ENCODE assay signal across 18 cellular contexts in genomic region chr6:129102741-129103140, GRCh38.
DNase-seq lines count a peak whose midpoint lies in the region; ATAC-seq and TF ChIP-seq lines count a peak whose summit lies in the region.
"Had no signal": no experiment of that assay in that cellular context is flagged by ENCODE, and none has a peak within 500 bp of the region (broad histone marks: within the 10 kb centered on the region; RNA-seq: fewer than 3 reads in every experiment).

No MANE protein-coding gene starts in this region.

- DNase-seq in SK-N-DZ (ENCODE audit: low spot score) (peak; percentile 64), foreskin fibroblast (peak; percentile 16 to 25), myocyte (ENCODE audit: low read depth) (peak; percentile 94), thoracic aorta (ENCODE audit: low spot score) (no peak), NCI-H510A (lab: John Stamatoyannopoulos, UW) (no peak)
- DNase-seq in effector CD8-positive, alpha-beta T cell (lab: John Stamatoyannopoulos, UW): no peak
- DNase-seq in stimulated activated CD4-positive, alpha-beta T cell treated with anti-CD3 and anti-CD28 coated beads, Interleukin-2, amount 100 ng/mL, for 24 hours: no peak
- no peak for DNase-seq in naive thymus-derived CD4-positive, alpha-beta T cell
- DNase-seq: activated CD8-positive, alpha-beta T cell treated with anti-CD3 and anti-CD28 coated beads for 36 hours; activated naive CD8-positive, alpha-beta T cell treated with anti-CD3 and anti-CD28 coated beads, Interleukin-2, amount 50 U/mL, for 24 hours; GDM1; hippocampal formation; KBM-7; NCI-H1048; NCI-H82 had no signal

- peaks cover 0 to 4% (median 0%) of the 10 kb centered on the region in 5 donors for H3K27me3 Mint-ChIP-seq in naive thymus-derived CD4-positive, alpha-beta T cell
- H3K27me3 Mint-ChIP-seq: B cell had no signal

- H3K4me1 ChIP-seq in thoracic aorta (ENCODE audit: control insufficient read depth in 1 of 2, low read depth in 2 of 2): peaks cover 0 to 16% of the 10 kb centered on the region in 2 donors
- no peaks in the 10 kb centered on the region for H3K4me1 ChIP-seq in naive thymus-derived CD4-positive, alpha-beta T cell (ENCODE audit: control insufficient read depth in 2 of 2, insufficient read depth in 2 of 2, low read length in 2 of 2)
- H3K4me1 ChIP-seq: prostate gland had no signal

- no peak for TF ChIP-seq CTCF in foreskin fibroblast (IDR thresholded peaks at IDR 0.05; ENCODE audit: low read depth, low read length)
- no peak for TF ChIP-seq CTCF in thoracic aorta (IDR thresholded peaks at IDR 0.05)

- POLR2A ChIA-PET in naive thymus-derived CD4-positive, alpha-beta T cell (lab: Charles Lee): no interaction called here

- H3K4me1 Mint-ChIP-seq in naive thymus-derived CD4-positive, alpha-beta T cell: no peaks in the 10 kb centered on the region
- H3K4me1 Mint-ChIP-seq: activated naive CD8-positive, alpha-beta T cell treated with anti-CD3 and anti-CD28 coated beads, Interleukin-2, amount 50 U/mL, for 24 hours had no signal

- no peaks in the 10 kb centered on the region for H3K36me3 ChIP-seq in thoracic aorta
- H3K36me3 ChIP-seq in naive thymus-derived CD4-positive, alpha-beta T cell (ENCODE audit: control insufficient read depth in 2 of 3, insufficient read depth in 3 of 3, low read length in 3 of 3): no peaks in the 10 kb centered on the region
- H3K36me3 ChIP-seq: prostate gland had no signal

- intact Hi-C loops in naive thymus-derived CD4-positive, alpha-beta T cell (cut with micrococcal nuclease): no loop called here

- no peak overlapping the region for H3K4me3 Mint-ChIP-seq in naive thymus-derived CD4-positive, alpha-beta T cell
- H3K4me3 Mint-ChIP-seq: activated CD8-positive, alpha-beta T cell treated with anti-CD3 and anti-CD28 coated beads for 36 hours; activated naive CD8-positive, alpha-beta T cell treated with anti-CD3 and anti-CD28 coated beads, Interleukin-2, amount 50 U/mL, for 24 hours; B cell had no signal

- no peak overlapping the region for H3K27ac Mint-ChIP-seq in naive thymus-derived CD4-positive, alpha-beta T cell
- H3K27ac Mint-ChIP-seq: activated CD8-positive, alpha-beta T cell treated with anti-CD3 and anti-CD28 coated beads for 36 hours; activated naive CD8-positive, alpha-beta T cell treated with anti-CD3 and anti-CD28 coated beads, Interleukin-2, amount 50 U/mL, for 24 hours; B cell had no signal

- no peak overlapping the region for H3K27ac ChIP-seq in thoracic aorta
- H3K27ac ChIP-seq in naive thymus-derived CD4-positive, alpha-beta T cell (ENCODE audit: low read depth, low read length): no peak overlapping the region
- H3K27ac ChIP-seq: epithelial cell of prostate, prostate gland had no signal

- peaks cover 0 to 2% (median 0%) of the 10 kb centered on the region in 11 donors for H3K9me3 Mint-ChIP-seq in naive thymus-derived CD4-positive, alpha-beta T cell
- H3K9me3 Mint-ChIP-seq: activated CD8-positive, alpha-beta T cell treated with anti-CD3 and anti-CD28 coated beads for 36 hours; activated naive CD8-positive, alpha-beta T cell treated with anti-CD3 and anti-CD28 coated beads, Interleukin-2, amount 50 U/mL, for 24 hours had no signal

- CTCF ChIA-PET in naive thymus-derived CD4-positive, alpha-beta T cell (lab: Charles Lee): no interaction called here

- peak; percentile 42 for ATAC-seq in thoracic aorta (ENCODE audit: insufficient number of reproducible peaks, low FRiP score, low read depth)
- no peak for ATAC-seq in naive thymus-derived CD4-positive, alpha-beta T cell
- ATAC-seq: activated CD8-positive, alpha-beta T cell treated with anti-CD3 and anti-CD28 coated beads for 36 hours; activated naive CD8-positive, alpha-beta T cell treated with anti-CD3 and anti-CD28 coated beads, Interleukin-2, amount 50 U/mL, for 24 hours had no signal

- H3K4me3 ChIP-seq in foreskin fibroblast (ENCODE audit: low read depth in 1 of 2, low read length in 2 of 2) (no peak overlapping the region), thoracic aorta (no peak overlapping the region)
- H3K4me3 ChIP-seq in naive thymus-derived CD4-positive, alpha-beta T cell (ENCODE audit: low read length): no peak overlapping the region
- H3K4me3 ChIP-seq: prostate gland had no signal

- H3K27me3 ChIP-seq in thoracic aorta (replicated peaks; ENCODE audit: insufficient read depth): no peaks in the 10 kb centered on the region
- no peaks in the 10 kb centered on the region for H3K27me3 ChIP-seq in naive thymus-derived CD4-positive, alpha-beta T cell (ENCODE audit: control insufficient read depth in 2 of 2, insufficient read depth in 2 of 2, low read length in 2 of 2)

- no peaks in the 10 kb centered on the region for H3K9me3 ChIP-seq in thoracic aorta
- no peaks in the 10 kb centered on the region for H3K9me3 ChIP-seq in naive thymus-derived CD4-positive, alpha-beta T cell (ENCODE audit: control insufficient read depth in 2 of 3, low read length in 3 of 3)
- H3K9me3 ChIP-seq: prostate gland had no signal

- H3K36me3 Mint-ChIP-seq in naive thymus-derived CD4-positive, alpha-beta T cell: no peaks in the 10 kb centered on the region

Comparison
In these comparisons a context has a peak if more than half of its experiments do, and no peak if none do; other contexts are left out.
1. DNase-seq: peak in SK-N-DZ (single experiment), foreskin fibroblast (2 of 2) and myocyte (single experiment); none in thoracic aorta (single experiment), effector CD8-positive, alpha-beta T cell (single experiment), stimulated activated CD4-positive, alpha-beta T cell treated with anti-CD3 and anti-CD28 coated beads, Interleukin-2, amount 100 ng/mL, for 24 hours (0 of 2), NCI-H510A (single experiment) and naive thymus-derived CD4-positive, alpha-beta T cell (0 of 9).